ENCODE assay signal across 17 cellular contexts in the genomic region with DNA sequence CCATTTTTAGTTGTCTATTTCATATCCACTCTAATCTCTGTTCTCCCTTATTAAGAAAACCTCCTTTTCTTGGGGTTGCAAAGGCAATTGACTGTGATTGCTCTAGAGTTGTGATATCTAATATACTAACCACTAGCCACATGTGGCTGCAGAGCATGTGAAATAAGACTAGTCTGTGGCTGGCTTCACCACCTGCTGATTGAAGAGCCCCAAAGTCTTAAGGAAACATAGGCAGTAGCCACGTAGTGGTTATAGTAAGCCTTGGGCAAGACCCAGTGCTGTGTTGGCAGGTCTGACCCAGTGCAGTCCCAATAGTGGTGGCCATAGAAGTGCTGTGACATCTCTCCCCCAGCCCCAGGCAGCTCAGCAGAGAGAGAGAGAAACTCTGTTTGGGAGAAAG. TPM values are rescaled to one million over a fixed set of nuclear protein-coding genes. Genes with fewer than 3 reads are reported as not detected.
DNase-seq lines count a peak whose midpoint lies in the region; ATAC-seq, FAIRE-seq and TF ChIP-seq lines count a peak whose summit lies in the region.
"Had no signal": no experiment of that assay in that cellular context is flagged by ENCODE, and none has a peak within 500 bp of the region (broad histone marks: within the 10 kb centered on the region; RNA-seq: fewer than 3 reads in every experiment).

No MANE protein-coding gene starts in this region.

- H3K4me1 Mint-ChIP-seq in immature natural killer cell, result peaks cover 20 to 29% of the 10 kb centered on the region in 2 donors
- H3K4me1 Mint-ChIP-seq in activated naive CD8-positive, alpha-beta T cell treated with anti-CD3 and anti-CD28 coated beads for 36 hours, result peaks cover 7% of the 10 kb centered on the region

- H3K9ac ChIP-seq in GM12878 (ENCODE audit: control insufficient read depth, insufficient read depth, low read length), result no peak overlapping the region

- peak; percentile 11 for FAIRE-seq in H54 (lab: Jason Lieb, UNC)
- FAIRE-seq in GM12878 (lab: Jason Lieb, UNC), result no peak
- FAIRE-seq: G401.6, GM12892 had no signal

- no peak overlapping the region for H2AFZ ChIP-seq in GM12878 (ENCODE audit: control insufficient read depth, low read depth, low read length)

- H3K27ac Mint-ChIP-seq in immature natural killer cell, result peak overlapping the region in 1 of 6 donors; percentile 62
- no peak overlapping the region for H3K27ac Mint-ChIP-seq in activated naive CD8-positive, alpha-beta T cell treated with anti-CD3 and anti-CD28 coated beads for 36 hours
- H3K27ac Mint-ChIP-seq: CD4-positive, alpha-beta memory T cell; IgD-negative memory B cell had no signal

- no peak overlapping the region for H3K4me2 ChIP-seq in GM12878 (ENCODE audit: control insufficient read depth, insufficient read depth)

- H4K20me1 ChIP-seq in GM12878 (ENCODE audit: control insufficient read depth, insufficient read depth), result no peaks in the 10 kb centered on the region

- no peaks in the 10 kb centered on the region for H3K79me2 ChIP-seq in GM12878 (ENCODE audit: control insufficient read depth, insufficient read depth, low read length)

- intact Hi-C loops in GM12878 (cut with micrococcal nuclease; ENCODE audit: unreplicated experiment), result no loop called here

- TF ChIP-seq POLR2A in H54 (IDR thresholded peaks at IDR 0.05; ENCODE audit: low read depth, low read length) (no peak), GM12878 (IDR thresholded peaks at IDR 0.05; ENCODE audit: low read depth, low read length) (no peak)

- POLR2A ChIA-PET in GM12878 (lab: Charles Lee), result no interaction called here

- no peaks in the 10 kb centered on the region; the same call in 2 of the 3 replicates for H3K9me3 ChIP-seq in GM12878 (replicated peaks; ENCODE audit: control insufficient read depth, insufficient read depth, low read length)

- peak overlapping the region in 1 of 5 donors; percentile 30 for H3K4me3 Mint-ChIP-seq in immature natural killer cell
- no peak overlapping the region for H3K4me3 Mint-ChIP-seq in activated naive CD8-positive, alpha-beta T cell treated with anti-CD3 and anti-CD28 coated beads for 36 hours
- H3K4me3 Mint-ChIP-seq: CD4-positive, alpha-beta memory T cell had no signal

- no peak; the same call in 2 of the 3 replicates for ATAC-seq in GM12878

- no peak overlapping the region for H3K4me3 ChIP-seq in GM12878

- peaks cover 12 to 32% (median 28%) of the 10 kb centered on the region in 6 donors for H3K9me3 Mint-ChIP-seq in immature natural killer cell
- peaks cover 34% of the 10 kb centered on the region for H3K9me3 Mint-ChIP-seq in activated naive CD8-positive, alpha-beta T cell treated with anti-CD3 and anti-CD28 coated beads for 36 hours

- CTCF ChIA-PET in GM12878 (lab: Yijun Ruan, JAX), result interaction anchor here (1.2 kb wide), 1 partner anchor 193 kb away, joined by 3 read pairs; no protein-coding TSS in a partner anchor

- BruUV-seq in GM12878 (replicated peaks; lab: Mats Ljungman, UMichigan), result no TSS peak

- TF ChIP-seq CTCF in GM12878 (IDR thresholded peaks at IDR 0.05 in 2 of 3, conservative IDR thresholded peaks at IDR 0.05 in 1 of 3; ENCODE audit: control insufficient read depth in 2 of 3, extremely low read depth in 1 of 3, insufficient read depth in 1 of 3, low read depth in 3 of 3, low read length in 3 of 3), result no peak

- no peak overlapping the region for H3K27ac ChIP-seq in GM12878 (ENCODE audit: control insufficient read depth, insufficient read depth)

- H3K27me3 ChIP-seq in GM12878 (replicated peaks in 1 of 2; ENCODE audit: control insufficient read depth in 2 of 2, insufficient read depth in 2 of 2, low read length in 1 of 2), result no peaks in the 10 kb centered on the region

- H3K36me3 ChIP-seq in GM12878 (ENCODE audit: control insufficient read depth in 2 of 2, insufficient read depth in 2 of 2, low read length in 1 of 2), result no peaks in the 10 kb centered on the region

- TF ChIP-seq EP300 in GM12878 (IDR thresholded peaks at IDR 0.05; ENCODE audit: borderline replicate concordance in 1 of 2, control insufficient read depth in 1 of 2, low read depth in 2 of 2, low read length in 2 of 2), result no peak

- peaks cover 17 to 35% (median 20%) of the 10 kb centered on the region in 3 donors for H3K36me3 Mint-ChIP-seq in immature natural killer cell
- H3K36me3 Mint-ChIP-seq in activated naive CD8-positive, alpha-beta T cell treated with anti-CD3 and anti-CD28 coated beads for 36 hours, result peaks cover 21% of the 10 kb centered on the region

- peaks cover 0 to 16% (median 9%) of the 10 kb centered on the region in 3 donors for H3K27me3 Mint-ChIP-seq in immature natural killer cell (ENCODE audit: low read depth in 3 of 3)
- no peaks in the 10 kb centered on the region for H3K27me3 Mint-ChIP-seq in activated naive CD8-positive, alpha-beta T cell treated with anti-CD3 and anti-CD28 coated beads for 36 hours
- H3K27me3 Mint-ChIP-seq: CD4-positive, alpha-beta memory T cell; IgD-negative memory B cell had no signal

- H3K4me1 ChIP-seq in GM12878 (ENCODE audit: control insufficient read depth, insufficient read depth, low read length), result no peaks in the 10 kb centered on the region

- no peak for TF ChIP-seq RAD21 in GM12878 (IDR thresholded peaks at IDR 0.05; ENCODE audit: insufficient read depth, low read depth, low read length)

- SMC1A ChIA-PET in GM12878 (lab: Charles Lee; ENCODE audit: uncharacterized antibody, unreplicated experiment), result interaction anchor here (1.0 to 1.4 kb wide), 2 partner anchors 14 to 16 kb away, joined by 3 to 6 read pairs; no protein-coding TSS in a partner anchor

- RAD21 ChIA-PET in GM12878 (lab: Charles Lee; ENCODE audit: unreplicated experiment), result no interaction called here

- in situ Hi-C loops in GM12878 (cut with MboI), result no loop called here

- WGBS in GM12878 (ENCODE audit: insufficient coverage, insufficient replicate concordance, low lambda C conversion rate, missing lambda C conversion rate), result 60% methylated on average over 1 of the region's 1 CpG

- DNase-seq in H54 (ENCODE audit: insufficient read length, low spot score) (no peak), GM12878 (ENCODE audit: low read depth, low spot score) (no peak), immature natural killer cell (peak; percentile 35 to 43 (median 41)), cerebellum (ENCODE audit: low spot score) (no peak), H4 (ENCODE audit: low spot score) (no peak), NCI-H2107 (lab: John Stamatoyannopoulos, UW) (no peak)
- DNase-seq in activated naive CD8-positive, alpha-beta T cell treated with anti-CD3 and anti-CD28 coated beads for 36 hours, result no peak
- DNase-seq: ACHN; C1 segment of cervical spinal cord; CD4-positive, alpha-beta memory T cell; DMS79; EL; H7; KG1 had no signal

TF ChIP-seq in GM12878, 131 proteins besides CTCF, POLR2A, EP300 and RAD21:
- TF ChIP-seq RUNX3 (IDR thresholded peaks at IDR 0.05; ENCODE audit: low read length), result 0 out of 2 replicates have a peak, but pooled peaks have one; percentile 13
- TF ChIP-seq, protein P1, sequence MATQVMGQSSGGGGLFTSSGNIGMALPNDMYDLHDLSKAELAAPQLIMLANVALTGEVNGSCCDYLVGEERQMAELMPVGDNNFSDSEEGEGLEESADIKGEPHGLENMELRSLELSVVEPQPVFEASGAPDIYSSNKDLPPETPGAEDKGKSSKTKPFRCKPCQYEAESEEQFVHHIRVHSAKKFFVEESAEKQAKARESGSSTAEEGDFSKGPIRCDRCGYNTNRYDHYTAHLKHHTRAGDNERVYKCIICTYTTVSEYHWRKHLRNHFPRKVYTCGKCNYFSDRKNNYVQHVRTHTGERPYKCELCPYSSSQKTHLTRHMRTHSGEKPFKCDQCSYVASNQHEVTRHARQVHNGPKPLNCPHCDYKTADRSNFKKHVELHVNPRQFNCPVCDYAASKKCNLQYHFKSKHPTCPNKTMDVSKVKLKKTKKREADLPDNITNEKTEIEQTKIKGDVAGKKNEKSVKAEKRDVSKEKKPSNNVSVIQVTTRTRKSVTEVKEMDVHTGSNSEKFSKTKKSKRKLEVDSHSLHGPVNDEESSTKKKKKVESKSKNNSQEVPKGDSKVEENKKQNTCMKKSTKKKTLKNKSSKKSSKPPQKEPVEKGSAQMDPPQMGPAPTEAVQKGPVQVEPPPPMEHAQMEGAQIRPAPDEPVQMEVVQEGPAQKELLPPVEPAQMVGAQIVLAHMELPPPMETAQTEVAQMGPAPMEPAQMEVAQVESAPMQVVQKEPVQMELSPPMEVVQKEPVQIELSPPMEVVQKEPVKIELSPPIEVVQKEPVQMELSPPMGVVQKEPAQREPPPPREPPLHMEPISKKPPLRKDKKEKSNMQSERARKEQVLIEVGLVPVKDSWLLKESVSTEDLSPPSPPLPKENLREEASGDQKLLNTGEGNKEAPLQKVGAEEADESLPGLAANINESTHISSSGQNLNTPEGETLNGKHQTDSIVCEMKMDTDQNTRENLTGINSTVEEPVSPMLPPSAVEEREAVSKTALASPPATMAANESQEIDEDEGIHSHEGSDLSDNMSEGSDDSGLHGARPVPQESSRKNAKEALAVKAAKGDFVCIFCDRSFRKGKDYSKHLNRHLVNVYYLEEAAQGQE (IDR thresholded peaks at IDR 0.05; ENCODE audit: low read depth, low read length), result no peak
- no peak for TF ChIP-seq SP1 (IDR thresholded peaks at IDR 0.05; ENCODE audit: low read depth, low read length)
- TF ChIP-seq SMARCA5 (IDR thresholded peaks at IDR 0.05), result no peak

RNA-seq across cellular contexts. Expression of a gene that starts 28.4 kb away (rescaled TPM):
- total RNA-seq in GM12878 (2013; cell fraction: nucleolus; rRNA removed), result 216 and 232 TPM in 2 replicates
- 46.0 and 56.0 TPM in 2 replicates for total RNA-seq in GM12878 (2014; rRNA removed)
- 67.8 TPM in 2 replicates for total RNA-seq in GM12878 (2014; rRNA removed; fragmentation: Illumina TruSeq; extraction: Trizol)
- total RNA-seq in GM12878 (2021), result 51.1 and 54.9 TPM in 2 replicates
- 9.9 TPM for polyA plus RNA-seq in GM12878 (2011; ENCODE audit: low read depth)
- 27.1 and 39.4 TPM in 2 replicates for polyA plus RNA-seq in GM12878 (2011; rRNA removed)
- 11.5 and 16.7 TPM in 2 replicates for polyA plus RNA-seq in GM12878 (2011; cell fraction: cytosol; rRNA removed)
- 37.7 and 38.4 TPM in 2 replicates for polyA plus RNA-seq in GM12878 (2011; cell fraction: nucleus; rRNA removed)
- polyA plus RNA-seq in GM12878 (2012), result 20.4 and 23.0 TPM in 2 replicates
- polyA plus RNA-seq in GM12878 (2014; fragmentation: Illumina TruSeq; extraction: Trizol), result 51.0 and 74.4 TPM in 2 replicates
- 10 to 100 TPM; 15.9 to 18.6 TPM for polyA plus RNA-seq in GM12878 (2014; fragmentation: Nextera tagmentation; extraction: Ambion mirVana)
- polyA plus RNA-seq in GM12878 (2014; rRNA removed), result 22.9 and 29.1 TPM in 2 replicates
- polyA plus RNA-seq in GM12878 (2016; fragmentation: Nextera tagmentation; extraction: Ambion mirVana), result 10 to 100 TPM; 53.0 to 62.2 TPM
- 30.6 and 40.5 TPM in 2 replicates for polyA minus RNA-seq in GM12878 (2011; rRNA and poly(A)+ RNA removed)
- polyA minus RNA-seq in GM12878 (2011; cell fraction: cytosol; rRNA and poly(A)+ RNA removed), result 14.3 and 17.3 TPM in 2 replicates
- polyA minus RNA-seq in GM12878 (2011; cell fraction: nucleus; rRNA and poly(A)+ RNA removed), result 48.6 and 86.0 TPM in 2 replicates
- 10 to 100 TPM; 15.6 to 29.5 (median 17.8) TPM for polyA plus RNA-seq in immature natural killer cell
- 174 TPM for total RNA-seq in cerebellum
- total RNA-seq in activated naive CD8-positive, alpha-beta T cell treated with anti-CD3 and anti-CD28 coated beads for 36 hours, result 10 to 100 TPM; 25.7 to 27.7 TPM
- 23.2 and 28.7 TPM in 2 replicates for total RNA-seq in H4 (2014; rRNA removed; shearing (Covaris generic))

Comparison
In these comparisons a context has a peak if more than half of its experiments do, and no peak if none do; other contexts are left out.
1. DNase-seq: peak in immature natural killer cell (3 of 3); none in H54 (single experiment), GM12878 (single experiment), cerebellum (single experiment), activated naive CD8-positive, alpha-beta T cell treated with anti-CD3 and anti-CD28 coated beads for 36 hours (single experiment), H4 (single experiment) and NCI-H2107 (single experiment).